8 cellular contexts compared by ENCODE assay signal in genomic region chr12:67648306-67649164, GRCh38. TPM values are rescaled to one million over a fixed set of nuclear protein-coding genes. Genes with fewer than 3 reads are reported as not detected.
DNase-seq lines count a peak whose midpoint lies in the region; ATAC-seq, FAIRE-seq and TF ChIP-seq lines count a peak whose summit lies in the region.

TSS of gene DYRK2 (plus strand) at chr12:67648745. CDS start at chr12:67649134, 389 bp downstream.

- peak in 2 of 3 donors; percentile 14 to 83 for TF ChIP-seq POLR2A in spleen (IDR thresholded peaks at IDR 0.05)

- peak; percentile 62 to 79 for DNase-seq in NCI-H187 (lab: John Stamatoyannopoulos, UW)
- no peak for DNase-seq in NCI-H187 treated with DMSO at 0.1 percent for 48 hours (lab: John Stamatoyannopoulos, UW)
- DNase-seq in NCI-H1930 (lab: John Stamatoyannopoulos, UW) = peak; percentile 53 to 72
- peak; percentile 81 for DNase-seq in WERI-Rb-1
- DNase-seq in bronchial epithelial cell (ENCODE audit: low read depth) = peak; percentile 26
- DNase-seq in inferior parietal cortex (ENCODE audit: extremely low spot score) = peak; percentile 59
- DNase-seq in spleen = peak; percentile 94

- H3K9me3 ChIP-seq in WERI-Rb-1 (ENCODE audit: severe bottlenecking) (no peaks in the 10 kb centered on the region), spleen (no peaks in the 10 kb centered on the region)

- no peak for FAIRE-seq in bronchial epithelial cell (lab: Jason Lieb, UNC)

- peaks cover 20 to 59% (median 44%) of the 10 kb centered on the region in 6 donors for H3K4me1 ChIP-seq in spleen

- H3K27me3 ChIP-seq in WERI-Rb-1 (ENCODE audit: insufficient read depth, low read depth, severe bottlenecking) (no peaks in the 10 kb centered on the region), bronchial epithelial cell (ENCODE audit: control insufficient read depth, insufficient read depth, low read length) (no peaks in the 10 kb centered on the region), spleen (replicated peaks in 1 of 7) (no peaks in the 10 kb centered on the region)

- peak; percentile 59 for ATAC-seq in HG02678 (IDR thresholded peaks at IDR 0.05; ENCODE audit: unreplicated experiment)

- intact Hi-C loops in spleen (cut with DNase I; ENCODE audit: low total_unique reads) = no loop called here

- H3K36me3 ChIP-seq in WERI-Rb-1 (peaks cover 23% of the 10 kb centered on the region), bronchial epithelial cell (ENCODE audit: control insufficient read depth, insufficient read depth, low read length) (no peaks in the 10 kb centered on the region), spleen (no peaks in the 10 kb centered on the region)

- TF ChIP-seq CTCF in WERI-Rb-1 (IDR thresholded peaks at IDR 0.05; ENCODE audit: low read depth, low read length) = 0 out of 2 replicates have a peak, but pooled peaks have one; percentile 5
- peak; percentile 1 for TF ChIP-seq CTCF in bronchial epithelial cell (IDR thresholded peaks at IDR 0.05; ENCODE audit: insufficient read depth, low read length, severe bottlenecking)
- TF ChIP-seq CTCF in spleen (IDR thresholded peaks at IDR 0.05 in 8 of 11, conservative IDR thresholded peaks at IDR 0.05 in 3 of 11) = peak in 2 of 11 experiments; percentile 15 to 35

- WGBS in spleen, 5 donors = 0 to 1% (median 1%) methylated on average over 39 to 106 of the region's 109 CpGs

- H3K4me3 ChIP-seq in WERI-Rb-1 (ENCODE audit: low read depth, low read length) (peak within 1 kb of the TSS; percentile 89), bronchial epithelial cell (ENCODE audit: low read depth, low read length) (peak within 1 kb of the TSS; percentile 64), spleen (peak within 1 kb of the TSS; percentile 85 to 99 (median 90))

- H3K27ac ChIP-seq in WERI-Rb-1 (peak within 1 kb of the TSS; percentile 97), spleen (peak within 1 kb of the TSS; percentile 85 to 97 (median 96))

RNA-seq across cellular contexts. Expression of gene DYRK2, which starts in this region (rescaled TPM):
- total RNA-seq in bronchial epithelial cell = 17.6 and 23.8 TPM in 2 replicates
- total RNA-seq in spleen = 10 to 100 TPM; 27.4 to 42.8 (median 38.7) TPM
- 1 to 10 TPM; 5.0 to 7.3 (median 5.1) TPM for polyA plus RNA-seq in spleen
